In the genomic region with DNA sequence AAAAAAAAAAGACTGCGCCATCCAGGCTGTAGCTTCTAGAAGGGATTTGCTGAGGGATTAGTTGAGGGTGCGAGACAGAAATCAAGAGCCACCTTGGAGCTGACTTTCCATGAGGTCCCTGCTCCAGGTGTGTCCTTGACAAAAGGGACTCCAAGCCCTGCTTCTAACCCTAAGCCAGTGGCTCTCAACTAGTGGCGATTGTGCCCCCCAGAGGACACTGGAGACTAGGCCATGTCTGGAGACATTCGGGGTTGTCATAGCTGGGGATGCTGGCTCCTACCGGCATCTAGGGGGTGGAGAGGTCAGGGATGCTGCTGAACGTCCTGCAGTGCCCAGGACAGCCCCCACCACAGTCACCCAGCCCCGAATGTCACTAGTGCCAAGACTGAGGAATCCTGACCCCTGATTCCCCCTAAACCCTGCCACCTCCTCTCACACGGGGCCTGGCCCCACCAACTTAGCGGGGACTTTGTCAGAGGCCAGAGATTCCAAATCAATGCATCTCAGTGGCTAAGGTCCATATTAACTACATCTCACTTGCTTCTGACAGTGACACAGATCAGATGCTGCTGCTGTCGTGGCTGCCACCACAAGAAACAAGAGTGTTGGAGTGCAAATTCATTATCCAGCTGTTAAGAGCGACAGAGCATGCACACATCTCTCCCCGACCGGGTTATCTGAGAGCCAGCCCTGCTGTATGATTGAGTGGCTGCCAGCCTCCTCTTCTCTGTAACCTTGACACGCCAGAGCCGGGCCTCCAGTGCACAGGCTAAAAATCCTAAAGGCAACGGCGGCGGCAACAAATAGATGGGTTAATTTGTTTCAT, we compare ENCODE assay signal across 10 cellular contexts. TPM values are rescaled to one million over a fixed set of nuclear protein-coding genes. Genes with fewer than 3 reads are reported as not detected.
DNase-seq lines count a peak whose midpoint lies in the region; ATAC-seq, FAIRE-seq and TF ChIP-seq lines count a peak whose summit lies in the region.
"Had no signal": no experiment of that assay in that cellular context is flagged by ENCODE, and none has a peak within 500 bp of the region (broad histone marks: within the 10 kb centered on the region; RNA-seq: fewer than 3 reads in every experiment).

No MANE protein-coding gene starts in this region.

- no peaks in the 10 kb centered on the region; the same call in 1 of the 2 replicates for H3K36me3 ChIP-seq in GM23338 (ENCODE audit: insufficient read depth)
- H3K36me3 ChIP-seq in OCI-LY1 (ENCODE audit: insufficient read depth, low read length), result no peaks in the 10 kb centered on the region
- no peaks in the 10 kb centered on the region for H3K36me3 ChIP-seq in kidney (ENCODE audit: control insufficient read depth in 1 of 2, insufficient read depth in 2 of 2, low read length in 2 of 2)
- H3K36me3 ChIP-seq: HAP-1 had no signal

- H2AFZ ChIP-seq in GM23338 (no peak overlapping the region), OCI-LY1 (ENCODE audit: low read length) (no peak overlapping the region)

- H3K9me2 ChIP-seq in GM23338 (ENCODE audit: insufficient read depth) (no peaks in the 10 kb centered on the region), OCI-LY1 (ENCODE audit: low read depth, low read length) (no peaks in the 10 kb centered on the region)

- H3K27me3 Mint-ChIP-seq in GM23338 (ENCODE audit: insufficient read depth, low read depth, poor library complexity), result peaks cover 25% of the 10 kb centered on the region

- H3K27me3 ChIP-seq in GM23338 (ENCODE audit: insufficient read depth) (peaks cover 10% of the 10 kb centered on the region), OCI-LY1 (ENCODE audit: insufficient read depth, low read length) (0 out of 2 replicates have a peak, but pooled peaks cover 4% of the 10 kb centered on the region)

- ATAC-seq in GM23338 (peak; percentile 88), GM21367 (IDR thresholded peaks at IDR 0.05; ENCODE audit: unreplicated experiment) (no peak)

- H3K27ac ChIP-seq in GM23338 (ENCODE audit: low read depth), result no peak overlapping the region
- no peak overlapping the region for H3K27ac ChIP-seq in OCI-LY1 (ENCODE audit: low read depth, low read length, poor library complexity, severe bottlenecking)
- no peak overlapping the region for H3K27ac ChIP-seq in kidney (ENCODE audit: low read depth in 2 of 2, low read length in 2 of 2)

- H3K79me2 ChIP-seq in GM23338 (replicated peaks; ENCODE audit: insufficient read depth), result no peaks in the 10 kb centered on the region
- H3K79me2 ChIP-seq in OCI-LY1 (ENCODE audit: insufficient read depth, low read length), result no peaks in the 10 kb centered on the region

- H3K4me3 ChIP-seq in GM23338 (no peak overlapping the region), OCI-LY1 (ENCODE audit: low read depth, low read length, poor library complexity, severe bottlenecking) (no peak overlapping the region), fibroblast of the aortic adventitia (ENCODE audit: low read depth, low read length) (no peak overlapping the region), kidney (ENCODE audit: low read length in 2 of 2) (no peak overlapping the region)
- H3K4me3 ChIP-seq: HAP-1 had no signal

- H3K9me3 ChIP-seq in OCI-LY1 (ENCODE audit: low read length) (no peaks in the 10 kb centered on the region), kidney (ENCODE audit: control insufficient read depth in 1 of 2, low read length in 2 of 2) (no peaks in the 10 kb centered on the region)
- H3K9me3 ChIP-seq: HAP-1 had no signal

- H3K4me1 Mint-ChIP-seq in GM23338, result peaks cover 26% of the 10 kb centered on the region

- H3K9me3 Mint-ChIP-seq in GM23338, result peaks cover 4% of the 10 kb centered on the region; the same call in 1 of the 3 replicates

- peaks cover 20% of the 10 kb centered on the region for H3K4me1 ChIP-seq in GM23338 (ENCODE audit: insufficient read depth)
- peaks cover 31% of the 10 kb centered on the region for H3K4me1 ChIP-seq in OCI-LY1 (ENCODE audit: insufficient read depth, low read length, severe bottlenecking)
- peaks cover 3 to 4% of the 10 kb centered on the region in 2 donors for H3K4me1 ChIP-seq in kidney (ENCODE audit: control insufficient read depth in 1 of 2, insufficient read depth in 1 of 2, low read depth in 1 of 2, low read length in 2 of 2)

- peak; percentile 31 for TF ChIP-seq CTCF in AG09319 (IDR thresholded peaks at IDR 0.05; ENCODE audit: low read depth, low read length)
- peak; percentile 60 to 88 for TF ChIP-seq CTCF in GM23338 (conservative IDR thresholded peaks at IDR 0.05; ENCODE audit: low read depth in 2 of 2)
- TF ChIP-seq CTCF in OCI-LY1 (IDR thresholded peaks at IDR 0.05; ENCODE audit: low read length), result peak; percentile 48
- peak; percentile 24 for TF ChIP-seq CTCF in fibroblast of the aortic adventitia (IDR thresholded peaks at IDR 0.05; ENCODE audit: insufficient read depth, low read length)
- no peak for TF ChIP-seq CTCF in kidney (IDR thresholded peaks at IDR 0.05; ENCODE audit: borderline replicate concordance, extremely low read depth, insufficient read depth)

- no peak for DNase-seq in AG09319 (ENCODE audit: extremely low read depth, low read depth)
- DNase-seq in GM23338 (ENCODE audit: low spot score), result peak; percentile 83
- peak; percentile 20 for DNase-seq in fibroblast of the aortic adventitia (ENCODE audit: low read depth)
- no peak for DNase-seq in H54 (ENCODE audit: insufficient read length, low spot score)
- no peak for DNase-seq in NCI-H2227 (lab: John Stamatoyannopoulos, UW; ENCODE audit: unreplicated experiment)
- no peak for DNase-seq in kidney

- H3K27ac Mint-ChIP-seq in GM23338, result no peak overlapping the region
- H3K27ac Mint-ChIP-seq: activated naive CD8-positive, alpha-beta T cell had no signal

- H3F3A ChIP-seq in GM23338 (replicated peaks; ENCODE audit: low read depth) (no peaks in the 10 kb centered on the region; the same call in 1 of the 2 replicates), OCI-LY1 (ENCODE audit: insufficient read depth, low read length) (no peaks in the 10 kb centered on the region)

- intact Hi-C loops in kidney (cut with DNase I), result no loop called here

- H3K4me2 ChIP-seq in GM23338, result no peak overlapping the region
- H3K4me2 ChIP-seq in OCI-LY1 (ENCODE audit: low read length), result no peak overlapping the region

- no peak overlapping the region for H3K4me3 Mint-ChIP-seq in GM23338
- H3K4me3 Mint-ChIP-seq: activated naive CD8-positive, alpha-beta T cell had no signal

- no peaks in the 10 kb centered on the region for H3K36me3 Mint-ChIP-seq in GM23338 (ENCODE audit: low read depth)
- H3K36me3 Mint-ChIP-seq: activated naive CD8-positive, alpha-beta T cell had no signal

- H4K20me1 ChIP-seq in GM23338 (replicated peaks; ENCODE audit: insufficient read depth) (no peaks in the 10 kb centered on the region), OCI-LY1 (ENCODE audit: insufficient read depth, low read length) (no peaks in the 10 kb centered on the region)

- no peak for TF ChIP-seq POLR2A in H54 (IDR thresholded peaks at IDR 0.05; ENCODE audit: low read depth, low read length)

- FAIRE-seq in H54 (lab: Jason Lieb, UNC) (no peak), kidney (lab: Jason Lieb, UNC) (no peak)

- H3K9ac ChIP-seq in OCI-LY1 (ENCODE audit: low read length) (no peak overlapping the region), kidney (ENCODE audit: low read length in 2 of 2) (no peak overlapping the region)

TF ChIP-seq in GM23338, 12 proteins besides CTCF, POLR2A, EP300 and RAD21:
- no peak for TF ChIP-seq ZNF114 (CRISPR knock-in tag; IDR thresholded peaks at IDR 0.05)
- no peak for TF ChIP-seq ZNF331 (CRISPR knock-in tag; IDR thresholded peaks at IDR 0.05; ENCODE audit: low read depth)
- no peak for TF ChIP-seq EZH2phosphoT487 (IDR thresholded peaks at IDR 0.05; ENCODE audit: unreplicated experiment)
- no peak for TF ChIP-seq ETS1 (IDR thresholded peaks at IDR 0.05)
- TF ChIP-seq NANOG (IDR thresholded peaks at IDR 0.05; ENCODE audit: borderline replicate concordance), result no peak

RNA-seq across cellular contexts. Expression of gene SPRING1, which starts 40.4 kb away (rescaled TPM):
- 51.3 and 57.1 TPM in 2 replicates for total RNA-seq in GM23338 (2014; rRNA removed; shearing (Covaris generic))
- 6.6 and 8.2 TPM in 2 replicates for polyA plus RNA-seq in GM23338 (2016; fragmentation: Nextera tagmentation; extraction: Ambion mirVana)
- 7.0 and 24.4 TPM in 2 replicates for total RNA-seq in fibroblast of the aortic adventitia (ENCODE audit: low replicate concordance)
- total RNA-seq in kidney, result 49.4 TPM
- polyA plus RNA-seq in kidney (ENCODE audit: insufficient read depth, low read depth, low replicate concordance), result 45.3 TPM

RNA-seq across cellular contexts. Expression of gene RNFT2, which starts 40.6 kb away (rescaled TPM):
- total RNA-seq in GM23338 (2014; rRNA removed; shearing (Covaris generic)), result 19.7 and 22.9 TPM in 2 replicates
- polyA plus RNA-seq in GM23338 (2016; fragmentation: Nextera tagmentation; extraction: Ambion mirVana) (19.3 and 21.5 TPM in 2 replicates), kidney (ENCODE audit: insufficient read depth, low read depth, low replicate concordance) (4.3 TPM)
- total RNA-seq in fibroblast of the aortic adventitia (ENCODE audit: low replicate concordance) (0.98 and 2.3 TPM in 2 replicates), kidney (6.8 TPM)

Comparison
In these comparisons a context has a peak if more than half of its experiments do, and no peak if none do; other contexts are left out.
1. DNase-seq: peak in GM23338 (single experiment) and fibroblast of the aortic adventitia (single experiment); none in AG09319 (single experiment), H54 (single experiment), NCI-H2227 (single experiment) and kidney (single experiment).